Comparison of ENCODE assay signal across 11 cellular contexts in genomic region chr20:48523191-48523757, GRCh38.
A peak's percentile ranks its signal among the peaks of the same experiment; 100 is the strongest.
DNase-seq lines count a peak whose midpoint lies in the region; ATAC-seq and TF ChIP-seq lines count a peak whose summit lies in the region.
"Had no signal": no experiment of that assay in that cellular context is flagged by ENCODE, and none has a peak within 500 bp of the region (broad histone marks: within the 10 kb centered on the region; RNA-seq: fewer than 3 reads in every experiment).

No MANE protein-coding gene starts in this region.

- peak; percentile 77 for DNase-seq in A172 (ENCODE audit: low spot score)
- peak; percentile 87 for DNase-seq in H7
- peak; percentile 50 for DNase-seq in glomerular visceral epithelial cell (ENCODE audit: extremely low spot score)
- no peak for DNase-seq in CD8-positive, alpha-beta memory T cell
- DNase-seq in stimulated activated CD4-positive, alpha-beta T cell treated with anti-CD3 and anti-CD28 coated beads, Interleukin-2, amount 100 ng/mL, for 48 hours: no peak
- DNase-seq: naive B cell had no signal

- H3K36me3 Mint-ChIP-seq in CD8-positive, alpha-beta memory T cell: no peaks in the 10 kb centered on the region
- H3K36me3 Mint-ChIP-seq: naive B cell had no signal

- H3K9me3 Mint-ChIP-seq in CD8-positive, alpha-beta memory T cell: peaks cover 0 to 2% (median 0%) of the 10 kb centered on the region in 5 donors
- H3K9me3 Mint-ChIP-seq: activated T-helper 2 cell treated with anti-CD3 and anti-CD28 coated beads, Interferon-gamma antibody, Interleukin-2, Interleukin-4, amounts not matched to agents 10 μg/mL and 5 μg/mL and 100 μg/mL, durations not matched to agents 14 hours and 24 hours and 36 hours had no signal

- ATAC-seq in SK-N-SH treated with all-trans-retinoic acid at 6 μM for 48 hours (peak; percentile 91), HG02798 (IDR thresholded peaks at IDR 0.05; ENCODE audit: poor library complexity, unreplicated experiment) (no peak), HG03135 (IDR thresholded peaks at IDR 0.05; ENCODE audit: unreplicated experiment) (no peak)

- H3K36me3 ChIP-seq in H7 (replicated peaks; ENCODE audit: control insufficient read depth, insufficient read depth, low read length): no peaks in the 10 kb centered on the region
- H3K36me3 ChIP-seq in CD8-positive, alpha-beta memory T cell (ENCODE audit: insufficient read depth, low read length): no peaks in the 10 kb centered on the region
- H3K36me3 ChIP-seq: tibial nerve had no signal

- H3K27me3 ChIP-seq in H7 (ENCODE audit: control insufficient read depth, insufficient read depth, low read length): no peaks in the 10 kb centered on the region
- H3K27me3 ChIP-seq in CD8-positive, alpha-beta memory T cell (ENCODE audit: insufficient read depth, low read length, poor library complexity, severe bottlenecking): no peaks in the 10 kb centered on the region
- H3K27me3 ChIP-seq: tibial nerve had no signal

- H3K27me3 Mint-ChIP-seq in CD8-positive, alpha-beta memory T cell: peaks cover 11 to 56% of the 10 kb centered on the region in 2 donors

- H3K9me3 ChIP-seq in CD8-positive, alpha-beta memory T cell (ENCODE audit: low read length): no peaks in the 10 kb centered on the region

- H3K4me3 ChIP-seq in H7 (ENCODE audit: insufficient read depth, low read depth, low read length): no peak overlapping the region
- no peak overlapping the region for H3K4me3 ChIP-seq in CD8-positive, alpha-beta memory T cell (ENCODE audit: low read length)
- H3K4me3 ChIP-seq: tibial nerve had no signal

- no peaks in the 10 kb centered on the region for H3K4me1 ChIP-seq in CD8-positive, alpha-beta memory T cell (ENCODE audit: insufficient read depth, low read length)
- H3K4me1 ChIP-seq: tibial nerve had no signal

- POLR2A ChIA-PET in CD8-positive, alpha-beta memory T cell (lab: Charles Lee): no interaction called here

- H3K4me1 Mint-ChIP-seq in CD8-positive, alpha-beta memory T cell: no peaks in the 10 kb centered on the region
- H3K4me1 Mint-ChIP-seq: naive B cell had no signal

- H3K27ac ChIP-seq in CD8-positive, alpha-beta memory T cell (ENCODE audit: low read depth, low read length): no peak overlapping the region
- H3K27ac ChIP-seq: tibial nerve had no signal

- H3K4me3 Mint-ChIP-seq in CD8-positive, alpha-beta memory T cell: no peak overlapping the region
- H3K4me3 Mint-ChIP-seq: naive B cell had no signal

- CTCF ChIA-PET in CD8-positive, alpha-beta memory T cell (lab: Charles Lee): no interaction called here

- H3K27ac Mint-ChIP-seq in CD8-positive, alpha-beta memory T cell: peak overlapping the region in 1 of 8 donors; percentile 32
- H3K27ac Mint-ChIP-seq: activated T-helper 2 cell treated with anti-CD3 and anti-CD28 coated beads, Interferon-gamma antibody, Interleukin-2, Interleukin-4, amounts not matched to agents 10 μg/mL and 5 μg/mL and 100 μg/mL, durations not matched to agents 14 hours and 24 hours and 36 hours had no signal

TF ChIP-seq in SK-N-SH treated with all-trans-retinoic acid at 6 μM for 48 hours, 23 proteins besides CTCF, POLR2A, EP300 and RAD21:
- TF ChIP-seq BACH2 (CRISPR knock-in tag; IDR thresholded peaks at IDR 0.05; ENCODE audit: borderline replicate concordance) (no peak), ISL1 (CRISPR knock-in tag; IDR thresholded peaks at IDR 0.05) (peak; percentile 36; the same call in 1 of the 2 replicates), CREB5 (CRISPR knock-in tag; IDR thresholded peaks at IDR 0.05; ENCODE audit: low read depth) (no peak), ZC3H10 (CRISPR knock-in tag; IDR thresholded peaks at IDR 0.05) (no peak), GLIS3 (CRISPR knock-in tag; IDR thresholded peaks at IDR 0.05) (no peak), PPARA (CRISPR knock-in tag; IDR thresholded peaks at IDR 0.05; ENCODE audit: borderline replicate concordance) (no peak), ZFP3 (CRISPR knock-in tag; IDR thresholded peaks at IDR 0.05) (peak; percentile 69; the same call in 1 of the 2 replicates), RARB (CRISPR knock-in tag; IDR thresholded peaks at IDR 0.05) (no peak), ESRRG (CRISPR knock-in tag; IDR thresholded peaks at IDR 0.05) (no peak), ARNTL (CRISPR knock-in tag; IDR thresholded peaks at IDR 0.05; ENCODE audit: borderline replicate concordance, low read depth) (no peak), OSR1 (CRISPR knock-in tag; IDR thresholded peaks at IDR 0.05) (no peak), TCF4 (CRISPR knock-in tag; IDR thresholded peaks at IDR 0.05; ENCODE audit: borderline replicate concordance) (no peak), ZNF565 (CRISPR knock-in tag; conservative IDR thresholded peaks at IDR 0.05; ENCODE audit: low read depth) (no peak), PATZ1 (CRISPR knock-in tag; IDR thresholded peaks at IDR 0.05; ENCODE audit: borderline replicate concordance) (no peak), ZNF8 (CRISPR knock-in tag; IDR thresholded peaks at IDR 0.05) (no peak), SNAI2 (CRISPR knock-in tag; IDR thresholded peaks at IDR 0.05) (0 out of 2 replicates have a peak, but pooled peaks have one; percentile 22), TOX (CRISPR knock-in tag; IDR thresholded peaks at IDR 0.05; ENCODE audit: borderline replicate concordance) (no peak)
- TF ChIP-seq, protein P1, sequence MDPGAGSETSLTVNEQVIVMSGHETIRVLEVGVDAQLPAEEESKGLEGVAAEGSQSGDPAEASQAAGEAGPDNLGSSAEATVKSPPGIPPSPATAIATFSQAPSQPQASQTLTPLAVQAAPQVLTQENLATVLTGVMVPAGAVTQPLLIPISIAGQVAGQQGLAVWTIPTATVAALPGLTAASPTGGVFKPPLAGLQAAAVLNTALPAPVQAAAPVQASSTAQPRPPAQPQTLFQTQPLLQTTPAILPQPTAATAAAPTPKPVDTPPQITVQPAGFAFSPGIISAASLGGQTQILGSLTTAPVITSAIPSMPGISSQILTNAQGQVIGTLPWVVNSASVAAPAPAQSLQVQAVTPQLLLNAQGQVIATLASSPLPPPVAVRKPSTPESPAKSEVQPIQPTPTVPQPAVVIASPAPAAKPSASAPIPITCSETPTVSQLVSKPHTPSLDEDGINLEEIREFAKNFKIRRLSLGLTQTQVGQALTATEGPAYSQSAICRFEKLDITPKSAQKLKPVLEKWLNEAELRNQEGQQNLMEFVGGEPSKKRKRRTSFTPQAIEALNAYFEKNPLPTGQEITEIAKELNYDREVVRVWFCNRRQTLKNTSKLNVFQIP (CRISPR knock-in tag; IDR thresholded peaks at IDR 0.05; ENCODE audit: borderline replicate concordance, low read depth): no peak
- TF ChIP-seq, protein P2, sequence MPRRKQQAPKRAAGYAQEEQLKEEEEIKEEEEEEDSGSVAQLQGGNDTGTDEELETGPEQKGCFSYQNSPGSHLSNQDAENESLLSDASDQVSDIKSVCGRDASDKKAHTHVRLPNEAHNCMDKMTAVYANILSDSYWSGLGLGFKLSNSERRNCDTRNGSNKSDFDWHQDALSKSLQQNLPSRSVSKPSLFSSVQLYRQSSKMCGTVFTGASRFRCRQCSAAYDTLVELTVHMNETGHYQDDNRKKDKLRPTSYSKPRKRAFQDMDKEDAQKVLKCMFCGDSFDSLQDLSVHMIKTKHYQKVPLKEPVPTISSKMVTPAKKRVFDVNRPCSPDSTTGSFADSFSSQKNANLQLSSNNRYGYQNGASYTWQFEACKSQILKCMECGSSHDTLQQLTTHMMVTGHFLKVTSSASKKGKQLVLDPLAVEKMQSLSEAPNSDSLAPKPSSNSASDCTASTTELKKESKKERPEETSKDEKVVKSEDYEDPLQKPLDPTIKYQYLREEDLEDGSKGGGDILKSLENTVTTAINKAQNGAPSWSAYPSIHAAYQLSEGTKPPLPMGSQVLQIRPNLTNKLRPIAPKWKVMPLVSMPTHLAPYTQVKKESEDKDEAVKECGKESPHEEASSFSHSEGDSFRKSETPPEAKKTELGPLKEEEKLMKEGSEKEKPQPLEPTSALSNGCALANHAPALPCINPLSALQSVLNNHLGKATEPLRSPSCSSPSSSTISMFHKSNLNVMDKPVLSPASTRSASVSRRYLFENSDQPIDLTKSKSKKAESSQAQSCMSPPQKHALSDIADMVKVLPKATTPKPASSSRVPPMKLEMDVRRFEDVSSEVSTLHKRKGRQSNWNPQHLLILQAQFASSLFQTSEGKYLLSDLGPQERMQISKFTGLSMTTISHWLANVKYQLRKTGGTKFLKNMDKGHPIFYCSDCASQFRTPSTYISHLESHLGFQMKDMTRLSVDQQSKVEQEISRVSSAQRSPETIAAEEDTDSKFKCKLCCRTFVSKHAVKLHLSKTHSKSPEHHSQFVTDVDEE (CRISPR knock-in tag; IDR thresholded peaks at IDR 0.05): 0 out of 2 replicates have a peak, but pooled peaks have one; percentile 21

Comparison
In these comparisons a context has a peak if more than half of its experiments do, and no peak if none do; other contexts are left out.
1. DNase-seq: peak in A172 (single experiment), H7 (single experiment) and glomerular visceral epithelial cell (single experiment); none in CD8-positive, alpha-beta memory T cell (0 of 5) and stimulated activated CD4-positive, alpha-beta T cell treated with anti-CD3 and anti-CD28 coated beads, Interleukin-2, amount 100 ng/mL, for 48 hours (0 of 2).